8 cellular contexts compared by ENCODE assay signal in genomic region chrX:153926594-153926862, GRCh38. TPM values are rescaled to one million over a fixed set of nuclear protein-coding genes. Genes with fewer than 3 reads are reported as not detected.
DNase-seq lines count a peak whose midpoint lies in the region; ATAC-seq and TF ChIP-seq lines count a peak whose summit lies in the region.

No MANE protein-coding gene starts in this region.

- H3K4me2 ChIP-seq in DOHH2 (ENCODE audit: low read length), result peak overlapping the region; percentile 98

- ATAC-seq in GM19463 (IDR thresholded peaks at IDR 0.05; ENCODE audit: unreplicated experiment), result no peak

- H3K36me3 ChIP-seq in DOHH2 (ENCODE audit: control insufficient read depth, low read length) (peaks cover 48% of the 10 kb centered on the region), duodenal mucosa (ENCODE audit: control insufficient read depth in 1 of 2, insufficient read depth in 2 of 2, low read length in 2 of 2) (peaks cover 0 to 12% of the 10 kb centered on the region in 2 donors), neutrophil (peaks cover 12% of the 10 kb centered on the region)

- H3K4me1 ChIP-seq in DOHH2 (ENCODE audit: control insufficient read depth, low read length) (peaks cover 45% of the 10 kb centered on the region), duodenal mucosa (ENCODE audit: control insufficient read depth in 1 of 2, insufficient read depth in 2 of 2, low read length in 2 of 2) (peaks cover 29 to 30% of the 10 kb centered on the region in 2 donors), neutrophil (ENCODE audit: control insufficient read depth in 1 of 2, insufficient read depth in 1 of 2, low read depth in 1 of 2, low read length in 1 of 2) (peaks cover 40 to 78% of the 10 kb centered on the region in 2 experiments)

- no peaks in the 10 kb centered on the region for H3K27me3 ChIP-seq in DOHH2 (ENCODE audit: control insufficient read depth, low read length)
- no peaks in the 10 kb centered on the region for H3K27me3 ChIP-seq in duodenal mucosa (ENCODE audit: control insufficient read depth in 1 of 2, insufficient read depth in 2 of 2, low read length in 2 of 2)
- no peaks in the 10 kb centered on the region for H3K27me3 ChIP-seq in neutrophil

- H3K9me3 ChIP-seq in DOHH2 (ENCODE audit: control insufficient read depth, insufficient read depth, low read length) (no peaks in the 10 kb centered on the region), duodenal mucosa (ENCODE audit: control insufficient read depth in 1 of 2, low read length in 2 of 2) (no peaks in the 10 kb centered on the region), neutrophil (no peaks in the 10 kb centered on the region)

- H3K4me3 ChIP-seq in DOHH2 (ENCODE audit: low read length), result peak overlapping the region; percentile 98
- H3K4me3 ChIP-seq in Jurkat, Clone E6-1 (ENCODE audit: low read length), result peak overlapping the region; percentile 85
- peak overlapping the region; percentile 74 to 77 for H3K4me3 ChIP-seq in duodenal mucosa (ENCODE audit: low read depth in 1 of 2, low read length in 2 of 2)
- peak overlapping the region; percentile 69 to 98 for H3K4me3 ChIP-seq in neutrophil (ENCODE audit: low read depth in 1 of 2, low read length in 1 of 2)

- no peaks in the 10 kb centered on the region for H3K9me2 ChIP-seq in DOHH2 (replicated peaks; ENCODE audit: control insufficient read depth, low read length)

- H3K79me2 ChIP-seq in DOHH2 (ENCODE audit: control insufficient read depth, low read length), result peaks cover 41% of the 10 kb centered on the region

- H3K9ac ChIP-seq in duodenal mucosa (ENCODE audit: low read depth in 1 of 2, low read length in 2 of 2), result peak overlapping the region; percentile 92 to 94

- peaks cover 9% of the 10 kb centered on the region; the same call in 1 of the 2 replicates for H3F3A ChIP-seq in DOHH2 (ENCODE audit: control insufficient read depth, insufficient read depth)

- peak overlapping the region; percentile 100 for H3K27ac ChIP-seq in DOHH2 (ENCODE audit: low read depth, low read length)
- H3K27ac ChIP-seq in duodenal mucosa (ENCODE audit: low read depth, low read length), result peak overlapping the region; percentile 94
- H3K27ac ChIP-seq in neutrophil, result peak overlapping the region; percentile 100

- no peak for DNase-seq in Jurkat, Clone E6-1 (ENCODE audit: low read depth, low spot score)
- DNase-seq in GOT3 (lab: John Stamatoyannopoulos, UW) (no peak), C1 segment of cervical spinal cord (lab: John Stamatoyannopoulos, UW) (no peak), glomerular visceral epithelial cell (ENCODE audit: extremely low spot score) (no peak)

- no peaks in the 10 kb centered on the region for H4K20me1 ChIP-seq in DOHH2 (ENCODE audit: control insufficient read depth, insufficient read depth, low read depth, low read length)

- no peak for TF ChIP-seq CTCF in DOHH2 (IDR thresholded peaks at IDR 0.05; ENCODE audit: low read depth, low read length, poor library complexity, severe bottlenecking)
- no peak for TF ChIP-seq CTCF in neutrophil (IDR thresholded peaks at IDR 0.05)

RNA-seq across cellular contexts. Expression of gene ARHGAP4, which starts 0.5 kb away (rescaled TPM):
- 111 TPM for polyA plus RNA-seq in Jurkat, Clone E6-1 (2012; ENCODE audit: insufficient read depth, insufficient read length)

RNA-seq across cellular contexts. Expression of gene NAA10, which starts 8.3 kb away (rescaled TPM):
- polyA plus RNA-seq in Jurkat, Clone E6-1 (2012; ENCODE audit: insufficient read depth, insufficient read length), result 188 TPM

RNA-seq across cellular contexts. Expression of gene RENBP, which starts 17.9 kb away (rescaled TPM):
- polyA plus RNA-seq in Jurkat, Clone E6-1 (2012; ENCODE audit: insufficient read depth, insufficient read length), result not detected

RNA-seq across cellular contexts. Expression of gene AVPR2, which starts 22.1 kb away (rescaled TPM):
- polyA plus RNA-seq in Jurkat, Clone E6-1 (2012; ENCODE audit: insufficient read depth, insufficient read length), result 1.3 TPM

RNA-seq across cellular contexts. Expression of gene L1CAM, which starts 40.6 kb away (rescaled TPM):
- 2.3 TPM for polyA plus RNA-seq in Jurkat, Clone E6-1 (2012; ENCODE audit: insufficient read depth, insufficient read length)
